Comparison of ENCODE assay signal across 8 cellular contexts in genomic region chr14:23285530-23286019, GRCh38. TPM values are rescaled to one million over a fixed set of nuclear protein-coding genes. Genes with fewer than 3 reads are reported as not detected.
A peak's percentile ranks its signal among the peaks of the same experiment; 100 is the strongest.
DNase-seq lines count a peak whose midpoint lies in the region; ATAC-seq, FAIRE-seq and TF ChIP-seq lines count a peak whose summit lies in the region.

No MANE protein-coding gene starts in this region.

- peak overlapping the region; percentile 96 for H3K4me2 ChIP-seq in endothelial cell of umbilical vein (ENCODE audit: insufficient read depth, low read length)

- ATAC-seq in HG02798 (IDR thresholded peaks at IDR 0.05; ENCODE audit: poor library complexity, unreplicated experiment) = peak; percentile 22
- peak; percentile 30 to 34 for ATAC-seq in naive thymus-derived CD8-positive, alpha-beta T cell

- peak overlapping the region; percentile 62 for H3K27ac ChIP-seq in endothelial cell of umbilical vein (ENCODE audit: insufficient read depth, low read depth, low read length)

- H2AFZ ChIP-seq in endothelial cell of umbilical vein (ENCODE audit: low read depth, low read length) = peak overlapping the region; percentile 93

- no peaks in the 10 kb centered on the region for H4K20me1 ChIP-seq in endothelial cell of umbilical vein (replicated peaks; ENCODE audit: control insufficient read depth, extremely low read depth, insufficient read depth, low read length)

- peak overlapping the region; percentile 90 to 100 (median 98) for H3K4me3 Mint-ChIP-seq in naive thymus-derived CD8-positive, alpha-beta T cell

- dilution Hi-C loops in endothelial cell of umbilical vein (cut with MboI; ENCODE audit: extremely low pct_ligation_motif_present, low sequenced_read_pairs) = no loop called here

- no peaks in the 10 kb centered on the region for H3K9me3 Mint-ChIP-seq in naive thymus-derived CD8-positive, alpha-beta T cell

- H3K36me3 ChIP-seq in endothelial cell of umbilical vein (ENCODE audit: control insufficient read depth in 2 of 2, extremely low read depth in 1 of 2, insufficient read depth in 2 of 2, low read length in 2 of 2) = no peaks in the 10 kb centered on the region

- peaks cover 21% of the 10 kb centered on the region for H3K4me1 ChIP-seq in endothelial cell of umbilical vein (ENCODE audit: control insufficient read depth, extremely low read depth, insufficient read depth, low read length)

- no peak for TF ChIP-seq CTCF in endothelial cell of umbilical vein (IDR thresholded peaks at IDR 0.05; ENCODE audit: extremely low read depth in 1 of 2, insufficient read depth in 1 of 2, low read depth in 1 of 2, low read length in 2 of 2)

- peaks cover 14% of the 10 kb centered on the region for H3K79me2 ChIP-seq in endothelial cell of umbilical vein (ENCODE audit: control insufficient read depth, insufficient read depth, low read length)

- H3K9me3 ChIP-seq in endothelial cell of umbilical vein (replicated peaks; ENCODE audit: control insufficient read depth, insufficient read depth, low read length) = no peaks in the 10 kb centered on the region

- POLR2A ChIA-PET in endothelial cell of umbilical vein (lab: Charles Lee) = no interaction called here
- POLR2A ChIA-PET in naive thymus-derived CD8-positive, alpha-beta T cell (lab: Charles Lee) = interaction anchor here (0.6 to 3.8 kb wide), 7 partner anchors 9 to 279 kb away, joined by 3 to 57 read pairs (median 8); partner anchors contain the start of genes CEBPE, PABPN1 and PPP1R3E

- no peak for FAIRE-seq in endothelial cell of umbilical vein (lab: Jason Lieb, UNC)

- DNase-seq in NCI-H510A treated with DMSO at 0.1 percent for 48 hours (lab: John Stamatoyannopoulos, UW) (peak; percentile 7), NCI-H510A (lab: John Stamatoyannopoulos, UW) (no peak), RKO (ENCODE audit: low spot score) (peak; percentile 30), endothelial cell of umbilical vein (ENCODE audit: low read depth, low spot score) (no peak), putamen (ENCODE audit: low spot score) (no peak), GOT3 (lab: John Stamatoyannopoulos, UW) (no peak)
- no peak for DNase-seq in naive thymus-derived CD8-positive, alpha-beta T cell

- H3K27me3 Mint-ChIP-seq in naive thymus-derived CD8-positive, alpha-beta T cell = no peaks in the 10 kb centered on the region

- no peaks in the 10 kb centered on the region for H3K9me1 ChIP-seq in endothelial cell of umbilical vein (replicated peaks; ENCODE audit: control insufficient read depth, extremely low read depth, insufficient read depth, low read length)

- peaks cover 2 to 12% of the 10 kb centered on the region in 2 experiments for H3K27me3 ChIP-seq in endothelial cell of umbilical vein (ENCODE audit: control insufficient read depth in 2 of 2, insufficient read depth in 2 of 2, low read length in 2 of 2)

- intact Hi-C loops in endothelial cell of umbilical vein (cut with micrococcal nuclease) = loop anchor here (1.0 to 2.0 kb wide), 4 partner anchors 10 to 184 kb away; partner anchors contain the start of genes NGDN and PABPN1

- BruUV-seq in endothelial cell of umbilical vein (replicated peaks; lab: Mats Ljungman, UMichigan) = no TSS peak

- H3K4me3 ChIP-seq in endothelial cell of umbilical vein (replicated peaks in 1 of 3; ENCODE audit: insufficient read depth in 1 of 3, low read depth in 1 of 3, low read length in 3 of 3) = peak overlapping the region; percentile 79 to 98 (median 94)

- H3K9ac ChIP-seq in endothelial cell of umbilical vein (replicated peaks; ENCODE audit: extremely low read depth, insufficient read depth, low read length) = peak overlapping the region; percentile 82

- peaks cover 6 to 36% (median 33%) of the 10 kb centered on the region in 4 donors for H3K4me1 Mint-ChIP-seq in naive thymus-derived CD8-positive, alpha-beta T cell

- TF ChIP-seq POLR2A in endothelial cell of umbilical vein (IDR thresholded peaks at IDR 0.05; ENCODE audit: low read depth, low read length) = no peak

- peak overlapping the region; percentile 82 to 97 (median 94) for H3K27ac Mint-ChIP-seq in naive thymus-derived CD8-positive, alpha-beta T cell

- CTCF ChIA-PET in endothelial cell of umbilical vein (lab: Charles Lee) = interaction anchor here (1.3 to 4.7 kb wide), 5 partner anchors 9 to 165 kb away, joined by 3 to 36 read pairs (median 9); no protein-coding TSS in a partner anchor

- H3K36me3 Mint-ChIP-seq in naive thymus-derived CD8-positive, alpha-beta T cell = no peaks in the 10 kb centered on the region

TF ChIP-seq in endothelial cell of umbilical vein, 7 proteins besides CTCF, POLR2A, EP300 and RAD21 (continues in another document):
- TF ChIP-seq MAX (IDR thresholded peaks at IDR 0.05; ENCODE audit: insufficient read depth, insufficient read length) (no peak), POLR2AphosphoS5 (IDR thresholded peaks at IDR 0.05; ENCODE audit: insufficient read depth, low read depth, low read length) (no peak), EZH2 (IDR thresholded peaks at IDR 0.05; ENCODE audit: borderline replicate concordance, low read depth, low read length, severe bottlenecking) (no peak), MYC (IDR thresholded peaks at IDR 0.05; ENCODE audit: low read depth, low read length) (no peak), JUN (IDR thresholded peaks at IDR 0.05; ENCODE audit: borderline replicate concordance, insufficient read depth, insufficient read length, low read depth) (no peak), FOS (IDR thresholded peaks at IDR 0.05; ENCODE audit: borderline replicate concordance, insufficient read depth, low read length) (no peak)

RNA-seq across cellular contexts. Expression of gene HOMEZ, which starts 0.4 kb away (rescaled TPM):
- total RNA-seq in endothelial cell of umbilical vein = 11.3 and 11.7 TPM in 2 replicates
- 16.8 and 17.7 TPM in 2 replicates for polyA plus RNA-seq in endothelial cell of umbilical vein
- 16.4 and 16.9 TPM in 2 replicates for polyA plus RNA-seq in endothelial cell of umbilical vein (2011; cell fraction: cytosol; rRNA removed)
- 6.7 and 8.7 TPM in 2 replicates for polyA plus RNA-seq in endothelial cell of umbilical vein (2011; cell fraction: nucleus; rRNA removed)
- 7.3 and 8.0 TPM in 2 replicates for polyA plus RNA-seq in endothelial cell of umbilical vein (2012)
- polyA minus RNA-seq in endothelial cell of umbilical vein = 23.3 and 27.7 TPM in 2 replicates
- 18.6 TPM for polyA minus RNA-seq in endothelial cell of umbilical vein (2011; cell fraction: cytosol; rRNA and poly(A)+ RNA removed)
- polyA minus RNA-seq in endothelial cell of umbilical vein (2011; cell fraction: nucleus; rRNA and poly(A)+ RNA removed) = 5.8 and 7.4 TPM in 2 replicates
- 10 to 100 TPM; 15.4 to 16.0 TPM for total RNA-seq in naive thymus-derived CD8-positive, alpha-beta T cell
- 1 to 10 TPM; 3.9 to 6.1 (median 5.9) TPM for polyA plus RNA-seq in naive thymus-derived CD8-positive, alpha-beta T cell

RNA-seq across cellular contexts. Expression of gene PPP1R3E, which starts 17.1 kb away (rescaled TPM):
- total RNA-seq in endothelial cell of umbilical vein = 4.1 and 7.4 TPM in 2 replicates
- polyA plus RNA-seq in endothelial cell of umbilical vein = 3.2 and 4.3 TPM in 2 replicates
- polyA plus RNA-seq in endothelial cell of umbilical vein (2011; cell fraction: cytosol; rRNA removed) = 1.8 and 2.5 TPM in 2 replicates
- 16.1 and 21.3 TPM in 2 replicates for polyA plus RNA-seq in endothelial cell of umbilical vein (2011; cell fraction: nucleus; rRNA removed)
- polyA plus RNA-seq in endothelial cell of umbilical vein (2012) = 1.8 and 1.9 TPM in 2 replicates
- 5.5 and 7.0 TPM in 2 replicates for polyA minus RNA-seq in endothelial cell of umbilical vein
- polyA minus RNA-seq in endothelial cell of umbilical vein (2011; cell fraction: cytosol; rRNA and poly(A)+ RNA removed) = 3.6 TPM
- 8.3 and 18.7 TPM in 2 replicates for polyA minus RNA-seq in endothelial cell of umbilical vein (2011; cell fraction: nucleus; rRNA and poly(A)+ RNA removed)
- 100 to 1,000 TPM; 113 to 119 TPM for total RNA-seq in naive thymus-derived CD8-positive, alpha-beta T cell
- polyA plus RNA-seq in naive thymus-derived CD8-positive, alpha-beta T cell = 1 to 10 TPM; 2.6 to 3.1 (median 3.1) TPM

RNA-seq across cellular contexts. Expression of gene BCL2L2, which starts 21.1 kb away (rescaled TPM):
- total RNA-seq in endothelial cell of umbilical vein = 24.3 and 26.2 TPM in 2 replicates
- 14.7 and 19.9 TPM in 2 replicates for polyA plus RNA-seq in endothelial cell of umbilical vein
- polyA plus RNA-seq in endothelial cell of umbilical vein (2011; cell fraction: cytosol; rRNA removed) = 16.9 and 20.3 TPM in 2 replicates
- 50.6 and 58.9 TPM in 2 replicates for polyA plus RNA-seq in endothelial cell of umbilical vein (2011; cell fraction: nucleus; rRNA removed)
- polyA plus RNA-seq in endothelial cell of umbilical vein (2012) = 17.0 and 19.1 TPM in 2 replicates
- polyA minus RNA-seq in endothelial cell of umbilical vein = 19.1 and 21.2 TPM in 2 replicates
- 6.9 TPM for polyA minus RNA-seq in endothelial cell of umbilical vein (2011; cell fraction: cytosol; rRNA and poly(A)+ RNA removed)
- polyA minus RNA-seq in endothelial cell of umbilical vein (2011; cell fraction: nucleus; rRNA and poly(A)+ RNA removed) = 20.7 and 24.0 TPM in 2 replicates
- total RNA-seq in naive thymus-derived CD8-positive, alpha-beta T cell = 1 to 10 TPM; 3.8 to 4.2 TPM
- not detected for polyA plus RNA-seq in naive thymus-derived CD8-positive, alpha-beta T cell

RNA-seq across cellular contexts. Expression of gene PABPN1, which starts 35.7 kb away (rescaled TPM):
- 218 and 231 TPM in 2 replicates for total RNA-seq in endothelial cell of umbilical vein
- polyA plus RNA-seq in endothelial cell of umbilical vein = 227 and 231 TPM in 2 replicates
- 215 and 217 TPM in 2 replicates for polyA plus RNA-seq in endothelial cell of umbilical vein (2011; cell fraction: cytosol; rRNA removed)
- polyA plus RNA-seq in endothelial cell of umbilical vein (2011; cell fraction: nucleus; rRNA removed) = 1,100 and 1,212 TPM in 2 replicates
- polyA plus RNA-seq in endothelial cell of umbilical vein (2012) = 126 and 161 TPM in 2 replicates
- polyA minus RNA-seq in endothelial cell of umbilical vein = 115 and 133 TPM in 2 replicates
- 45.6 TPM for polyA minus RNA-seq in endothelial cell of umbilical vein (2011; cell fraction: cytosol; rRNA and poly(A)+ RNA removed)
- polyA minus RNA-seq in endothelial cell of umbilical vein (2011; cell fraction: nucleus; rRNA and poly(A)+ RNA removed) = 142 and 147 TPM in 2 replicates
- total RNA-seq in naive thymus-derived CD8-positive, alpha-beta T cell = 100 to 1,000 TPM; 214 to 218 TPM
- 10 to 100 TPM; 84.3 to 96.9 (median 88.5) TPM for polyA plus RNA-seq in naive thymus-derived CD8-positive, alpha-beta T cell

RNA-seq across cellular contexts. Expression of gene RNF212B, which starts 47.8 kb away (rescaled TPM):
- not detected in 2 replicates for total RNA-seq in endothelial cell of umbilical vein
- not detected in 2 replicates for polyA plus RNA-seq in endothelial cell of umbilical vein
- polyA plus RNA-seq in endothelial cell of umbilical vein (2011; cell fraction: cytosol; rRNA removed) = not detected in 2 replicates
- polyA plus RNA-seq in endothelial cell of umbilical vein (2011; cell fraction: nucleus; rRNA removed) = not detected in 2 replicates
- not detected in 2 replicates for polyA plus RNA-seq in endothelial cell of umbilical vein (2012)
- not detected in 2 replicates for polyA minus RNA-seq in endothelial cell of umbilical vein
- not detected for polyA minus RNA-seq in endothelial cell of umbilical vein (2011; cell fraction: cytosol; rRNA and poly(A)+ RNA removed)
- not detected in 2 replicates for polyA minus RNA-seq in endothelial cell of umbilical vein (2011; cell fraction: nucleus; rRNA and poly(A)+ RNA removed)
- total RNA-seq in naive thymus-derived CD8-positive, alpha-beta T cell = not detected
- not detected for polyA plus RNA-seq in naive thymus-derived CD8-positive, alpha-beta T cell

Comparison
In these comparisons a context has a peak if more than half of its experiments do, and no peak if none do; other contexts are left out.
1. DNase-seq: peak in NCI-H510A treated with DMSO at 0.1 percent for 48 hours (single experiment) and RKO (single experiment); none in NCI-H510A (single experiment), endothelial cell of umbilical vein (single experiment), naive thymus-derived CD8-positive, alpha-beta T cell (0 of 10), putamen (single experiment) and GOT3 (single experiment).
2. RNA of gene PPP1R3E, which starts 17.1 kb away (total RNA-seq): 113 to 119 TPM in naive thymus-derived CD8-positive, alpha-beta T cell; 4.1 to 7.4 TPM in endothelial cell of umbilical vein; every median in the first group is over 10 times any median in the second.